Comparison of ENCODE assay signal across 1 cellular context in genomic region chr10:116694927-116695268, GRCh38.
TF ChIP-seq lines count a peak whose summit lies in the region.

No MANE protein-coding gene starts in this region.

TF ChIP-seq in H1, 55 proteins besides CTCF, POLR2A, EP300 and RAD21:
- TF ChIP-seq SAP30 (IDR thresholded peaks at IDR 0.05; ENCODE audit: insufficient read depth, insufficient replicate concordance, low read length) (no peak), CBX5 (IDR thresholded peaks at IDR 0.05; ENCODE audit: low read depth, low read length) (no peak), RNF2 (IDR thresholded peaks at IDR 0.05; ENCODE audit: borderline replicate concordance, low read depth, low read length, missing control alignments, poor library complexity, severe bottlenecking) (no peak), KDM4A (IDR thresholded peaks at IDR 0.05; ENCODE audit: low read depth, low read length, severe bottlenecking) (no peak)
